1 cellular context compared by ENCODE assay signal in the genomic region with DNA sequence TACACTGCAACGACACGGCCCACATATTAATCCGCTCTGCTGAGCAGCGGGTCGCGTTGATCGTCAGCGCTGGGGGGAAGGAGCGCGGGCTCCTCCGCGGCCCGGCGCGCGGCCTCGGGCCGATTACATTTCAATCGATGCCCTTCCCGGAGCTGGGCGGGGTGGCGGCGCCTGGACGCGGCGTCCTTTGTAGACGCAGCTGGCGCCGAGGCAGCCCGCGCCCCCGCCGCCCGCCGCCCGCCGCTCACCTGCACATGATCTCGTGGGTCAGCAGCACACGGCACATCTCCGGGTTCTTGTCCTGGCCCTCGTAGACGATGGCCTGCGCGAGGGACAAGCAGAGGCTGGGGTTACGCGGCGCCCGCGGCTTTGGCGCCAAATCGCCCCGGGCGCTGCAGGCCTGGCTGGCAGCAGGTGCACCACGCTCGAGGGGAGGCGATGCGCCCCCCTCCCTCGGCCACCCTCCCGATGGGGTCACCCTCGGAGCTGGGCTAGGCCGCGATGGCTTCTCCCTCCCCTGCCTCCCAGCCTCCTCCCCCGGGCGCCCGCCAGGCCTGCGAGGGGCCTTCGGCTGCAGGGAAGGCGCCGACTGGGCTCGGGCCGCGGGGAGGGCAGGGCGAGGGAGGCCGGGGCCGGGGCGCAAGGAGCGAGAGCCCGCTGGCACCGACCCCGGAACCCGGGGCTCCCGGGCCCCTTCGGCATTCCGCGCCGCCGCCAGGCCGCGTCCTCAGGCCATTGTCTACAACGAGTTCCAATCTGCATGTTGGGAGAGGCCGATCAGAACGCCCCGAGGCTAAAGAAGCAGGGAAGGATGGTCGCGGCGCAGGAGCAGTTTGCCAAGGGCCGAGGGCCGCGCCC.
TF ChIP-seq lines count a peak whose summit lies in the region.

No MANE protein-coding gene starts in this region.

TF ChIP-seq in WTC11, 78 proteins besides CTCF, POLR2A, EP300 and RAD21 (continued from another document):
- TF ChIP-seq, protein P1, sequence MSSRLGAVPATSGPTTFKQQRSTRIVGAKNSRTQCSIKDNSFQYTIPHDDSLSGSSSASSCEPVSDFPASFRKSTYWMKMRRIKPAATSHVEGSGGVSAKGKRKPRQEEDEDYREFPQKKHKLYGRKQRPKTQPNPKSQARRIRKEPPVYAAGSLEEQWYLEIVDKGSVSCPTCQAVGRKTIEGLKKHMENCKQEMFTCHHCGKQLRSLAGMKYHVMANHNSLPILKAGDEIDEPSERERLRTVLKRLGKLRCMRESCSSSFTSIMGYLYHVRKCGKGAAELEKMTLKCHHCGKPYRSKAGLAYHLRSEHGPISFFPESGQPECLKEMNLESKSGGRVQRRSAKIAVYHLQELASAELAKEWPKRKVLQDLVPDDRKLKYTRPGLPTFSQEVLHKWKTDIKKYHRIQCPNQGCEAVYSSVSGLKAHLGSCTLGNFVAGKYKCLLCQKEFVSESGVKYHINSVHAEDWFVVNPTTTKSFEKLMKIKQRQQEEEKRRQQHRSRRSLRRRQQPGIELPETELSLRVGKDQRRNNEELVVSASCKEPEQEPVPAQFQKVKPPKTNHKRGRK (CRISPR knock-in tag; IDR thresholded peaks at IDR 0.05; ENCODE audit: borderline replicate concordance): no peak
TF ChIP-seq in WTC11: peak in this region for 4.
